2 cellular contexts compared by ENCODE assay signal in genomic region chr3:151933224-151933858, GRCh38.
TF ChIP-seq lines count a peak whose summit lies in the region.

No MANE protein-coding gene starts in this region.

TF ChIP-seq in IMR-90, 13 proteins besides CTCF, POLR2A, EP300 and RAD21:
- TF ChIP-seq NFE2L2 (IDR thresholded peaks at IDR 0.05; ENCODE audit: low read depth, low read length): peak; percentile 68; the same call in 1 of the 2 replicates
- TF ChIP-seq MXI1 (IDR thresholded peaks at IDR 0.05; ENCODE audit: borderline replicate concordance, low read depth, low read length): no peak
- TF ChIP-seq FOS (IDR thresholded peaks at IDR 0.05; ENCODE audit: low read depth, low read length): no peak
- TF ChIP-seq MAZ (IDR thresholded peaks at IDR 0.05; ENCODE audit: borderline replicate concordance, low read depth, low read length): no peak
- no peak for TF ChIP-seq RCOR1 (IDR thresholded peaks at IDR 0.05; ENCODE audit: insufficient replicate concordance, low read length)
- no peak for TF ChIP-seq CHD1 (IDR thresholded peaks at IDR 0.05; ENCODE audit: low read depth, low read length)
- TF ChIP-seq SMC3 (IDR thresholded peaks at IDR 0.05; ENCODE audit: low read depth, low read length): no peak
- TF ChIP-seq MAFK (IDR thresholded peaks at IDR 0.05; ENCODE audit: low read depth, low read length): peak; percentile 95
- TF ChIP-seq, protein P1, sequence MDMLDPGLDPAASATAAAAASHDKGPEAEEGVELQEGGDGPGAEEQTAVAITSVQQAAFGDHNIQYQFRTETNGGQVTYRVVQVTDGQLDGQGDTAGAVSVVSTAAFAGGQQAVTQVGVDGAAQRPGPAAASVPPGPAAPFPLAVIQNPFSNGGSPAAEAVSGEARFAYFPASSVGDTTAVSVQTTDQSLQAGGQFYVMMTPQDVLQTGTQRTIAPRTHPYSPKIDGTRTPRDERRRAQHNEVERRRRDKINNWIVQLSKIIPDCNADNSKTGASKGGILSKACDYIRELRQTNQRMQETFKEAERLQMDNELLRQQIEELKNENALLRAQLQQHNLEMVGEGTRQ (IDR thresholded peaks at IDR 0.05; ENCODE audit: low read depth, low read length): no peak

TF ChIP-seq in endothelial cell of umbilical vein, 7 proteins besides CTCF, POLR2A, EP300 and RAD21:
- TF ChIP-seq POLR2AphosphoS5 (IDR thresholded peaks at IDR 0.05; ENCODE audit: insufficient read depth, low read depth, low read length): no peak
- no peak for TF ChIP-seq MYC (IDR thresholded peaks at IDR 0.05; ENCODE audit: low read depth, low read length)
- TF ChIP-seq FOS (IDR thresholded peaks at IDR 0.05; ENCODE audit: borderline replicate concordance, insufficient read depth, low read length): no peak
- no peak for TF ChIP-seq MAX (IDR thresholded peaks at IDR 0.05; ENCODE audit: insufficient read depth, insufficient read length)
- TF ChIP-seq JUN (IDR thresholded peaks at IDR 0.05; ENCODE audit: borderline replicate concordance, insufficient read depth, insufficient read length, low read depth): no peak
- TF ChIP-seq EZH2 (IDR thresholded peaks at IDR 0.05; ENCODE audit: borderline replicate concordance, low read depth, low read length, severe bottlenecking): no peak
- no peak for TF ChIP-seq GATA2 (IDR thresholded peaks at IDR 0.05; ENCODE audit: insufficient read depth, insufficient read length, low read depth, low read length)
TF ChIP-seq in endothelial cell of umbilical vein: peak in this region for 0.
